ENCODE assay signal across 8 cellular contexts in the genomic region with DNA sequence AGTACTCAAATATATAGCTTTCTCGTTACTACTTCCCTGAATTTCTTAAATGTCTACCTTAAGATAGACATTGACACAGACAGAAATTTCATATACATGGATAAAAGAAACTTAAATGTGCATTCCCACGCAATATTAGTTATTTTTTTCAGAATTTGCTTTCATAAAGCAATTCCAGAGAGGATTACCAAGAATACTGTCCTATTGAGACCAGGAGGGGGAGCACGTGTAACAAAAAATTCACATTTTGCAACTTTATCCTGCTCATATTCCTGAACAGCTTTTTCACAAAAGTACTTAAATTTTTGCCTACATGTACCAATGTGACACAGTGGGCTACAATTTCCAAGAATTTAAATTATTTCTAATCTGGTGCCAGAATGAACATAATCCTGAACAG. TPM values are rescaled to one million over a fixed set of nuclear protein-coding genes. Genes with fewer than 3 reads are reported as not detected.
DNase-seq lines count a peak whose midpoint lies in the region; ATAC-seq and TF ChIP-seq lines count a peak whose summit lies in the region.

No MANE protein-coding gene starts in this region.

- H3K4me3 ChIP-seq in NT2/D1 (ENCODE audit: insufficient read length, low read depth) = no peak overlapping the region
- no peak overlapping the region for H3K4me3 ChIP-seq in dorsolateral prefrontal cortex

- TF ChIP-seq CTCF in 22Rv1 (IDR thresholded peaks at IDR 0.05) (peak; percentile 32), GM10266 (IDR thresholded peaks at IDR 0.05; ENCODE audit: control insufficient read depth, insufficient read depth, low read depth, missing control alignments) (peak; percentile 47), dorsolateral prefrontal cortex (IDR thresholded peaks at IDR 0.05 in 54 of 56, conservative IDR thresholded peaks at IDR 0.05 in 2 of 56; ENCODE audit: low read depth in 1 of 56, partially characterized antibody in 56 of 56) (peak; percentile 49 to 85 (median 69)), omental fat pad (IDR thresholded peaks at IDR 0.05) (peak in 1 of 3 donors; percentile 13)

- peaks cover 47% of the 10 kb centered on the region for H3K36me3 ChIP-seq in NT2/D1 (ENCODE audit: insufficient read depth, insufficient read length, low read length)

- H3K9ac ChIP-seq in NT2/D1 (ENCODE audit: insufficient read length, low read depth) = no peak overlapping the region

- H3K9me3 ChIP-seq in NT2/D1 (ENCODE audit: insufficient read depth, low read length) = no peaks in the 10 kb centered on the region

- peak; percentile 66 for ATAC-seq in omental fat pad (ENCODE audit: low FRiP score)
- no peak for ATAC-seq in HG02840 (IDR thresholded peaks at IDR 0.05; ENCODE audit: low FRiP score, unreplicated experiment)
- ATAC-seq in GM21576 (IDR thresholded peaks at IDR 0.05; ENCODE audit: unreplicated experiment) = no peak

- intact Hi-C loops in dorsolateral prefrontal cortex (cut with DNase I) = loop anchor here (1.0 to 10.0 kb wide), 4 partner anchors 130 to 370 kb away; no protein-coding TSS in a partner anchor

- H3K27me3 ChIP-seq in NT2/D1 (ENCODE audit: insufficient read depth, insufficient read length) = no peaks in the 10 kb centered on the region
- no peaks in the 10 kb centered on the region for H3K27me3 ChIP-seq in dorsolateral prefrontal cortex

- H3K4me1 ChIP-seq in NT2/D1 (ENCODE audit: insufficient read depth, insufficient read length) = no peaks in the 10 kb centered on the region

- no peak for DNase-seq in GM10266 (ENCODE audit: extremely low spot score)
- peak; percentile 13 for DNase-seq in NT2/D1 (ENCODE audit: low read depth, low spot score)
- DNase-seq in dorsolateral prefrontal cortex = no peak
- no peak for DNase-seq in omental fat pad (ENCODE audit: low spot score)
- no peak for DNase-seq in activated gamma-delta T cell (lab: John Stamatoyannopoulos, UW)

- H3K27ac ChIP-seq in 22Rv1 = no peak overlapping the region
- H3K27ac ChIP-seq in dorsolateral prefrontal cortex = no peak overlapping the region

RNA-seq across cellular contexts. Expression of a gene that starts 30.7 kb away (rescaled TPM):
- total RNA-seq in dorsolateral prefrontal cortex (10 to 100 TPM; 44.4 to 79.5 (median 59.7) TPM), omental fat pad (10 to 100 TPM; 27.7 to 58.8 (median 37.5) TPM)
